ENCODE assay signal across 8 cellular contexts in genomic region chr17:17591408-17592265, GRCh38. TPM values are rescaled to one million over a fixed set of nuclear protein-coding genes. Genes with fewer than 3 reads are reported as not detected.
DNase-seq lines count a peak whose midpoint lies in the region; ATAC-seq and TF ChIP-seq lines count a peak whose summit lies in the region.

PEMT (minus strand) TSS chr17:17591708; CDS start chr17:17591626, 82 bp downstream.

- no peaks in the 10 kb centered on the region for H3K79me2 ChIP-seq in parathyroid adenoma

- WGBS in tibial nerve, 2 donors: 0 to 1% methylated on average over 37 to 59 of the region's 76 CpGs

- ATAC-seq in HG02763 (IDR thresholded peaks at IDR 0.05; ENCODE audit: unreplicated experiment): peak; percentile 94
- ATAC-seq in activated naive CD8-positive, alpha-beta T cell treated with anti-CD3 and anti-CD28 coated beads, Interleukin-2, amount 50 U/mL, for 24 hours: peak; percentile 97

- TF ChIP-seq EP300 in tibial nerve (IDR thresholded peaks at IDR 0.05): peak; percentile 80 to 90

- peaks cover 18% of the 10 kb centered on the region for H3K4me1 Mint-ChIP-seq in activated naive CD8-positive, alpha-beta T cell treated with anti-CD3 and anti-CD28 coated beads, Interleukin-2, amount 50 U/mL, for 24 hours

- H3K27me3 ChIP-seq in cardiac muscle cell (no peaks in the 10 kb centered on the region), parathyroid adenoma (ENCODE audit: control insufficient read depth, insufficient read depth, low read length) (no peaks in the 10 kb centered on the region), tibial nerve (no peaks in the 10 kb centered on the region)

- peak within 1 kb of the TSS; percentile 93 for H3K27ac ChIP-seq in cardiac muscle cell
- peak within 1 kb of the TSS; percentile 87 for H3K27ac ChIP-seq in parathyroid adenoma
- H3K27ac ChIP-seq in tibial nerve: peak within 1 kb of the TSS; percentile 73 to 88 (median 84)

- H3K36me3 ChIP-seq in cardiac muscle cell: no peaks in the 10 kb centered on the region
- no peaks in the 10 kb centered on the region for H3K36me3 ChIP-seq in parathyroid adenoma (ENCODE audit: control insufficient read depth, insufficient read depth, low read length)
- no peaks in the 10 kb centered on the region for H3K36me3 ChIP-seq in tibial nerve

- H3K9ac ChIP-seq in parathyroid adenoma: peak within 1 kb of the TSS; percentile 81

- H2AFZ ChIP-seq in parathyroid adenoma: peak within 1 kb of the TSS; percentile 94

- no peaks in the 10 kb centered on the region for H3K9me3 Mint-ChIP-seq in activated naive CD8-positive, alpha-beta T cell treated with anti-CD3 and anti-CD28 coated beads, Interleukin-2, amount 50 U/mL, for 24 hours

- H3K9me3 ChIP-seq in cardiac muscle cell (ENCODE audit: low read depth) (no peaks in the 10 kb centered on the region), parathyroid adenoma (ENCODE audit: control insufficient read depth, low read length) (no peaks in the 10 kb centered on the region), tibial nerve (no peaks in the 10 kb centered on the region)

- TF ChIP-seq CTCF in GM12865 (IDR thresholded peaks at IDR 0.05; ENCODE audit: insufficient read depth, low read depth, low read length, missing control alignments) (no peak), cardiac muscle cell (IDR thresholded peaks at IDR 0.05; ENCODE audit: low read depth, low read length) (no peak), parathyroid adenoma (IDR thresholded peaks at IDR 0.05) (no peak), tibial nerve (IDR thresholded peaks at IDR 0.05) (peak in 1 of 5 experiments; percentile 48)

- peak in 1 of 2 donors; percentile 63 for TF ChIP-seq POLR2A in tibial nerve (IDR thresholded peaks at IDR 0.05)

- H3K27ac Mint-ChIP-seq in activated naive CD8-positive, alpha-beta T cell treated with anti-CD3 and anti-CD28 coated beads, Interleukin-2, amount 50 U/mL, for 24 hours: peak within 1 kb of the TSS; percentile 94

- H3K4me3 ChIP-seq in GM12865 (ENCODE audit: low read depth, low read length) (peak within 1 kb of the TSS; percentile 87), cardiac muscle cell (peak within 1 kb of the TSS; percentile 75), parathyroid adenoma (ENCODE audit: low read depth, low read length) (peak within 1 kb of the TSS; percentile 72), tibial nerve (peak within 1 kb of the TSS; percentile 79 to 86 (median 80))

- no peaks in the 10 kb centered on the region for H3K27me3 Mint-ChIP-seq in activated naive CD8-positive, alpha-beta T cell treated with anti-CD3 and anti-CD28 coated beads, Interleukin-2, amount 50 U/mL, for 24 hours

- H3K4me2 ChIP-seq in parathyroid adenoma (ENCODE audit: low read length): peak within 1 kb of the TSS; percentile 96

- DNase-seq in GM12865 (ENCODE audit: low read depth): peak; percentile 99
- peak; percentile 86 for DNase-seq in NCI-H1417 treated with DMSO at 0.1 percent for 48 hours (lab: John Stamatoyannopoulos, UW)
- peak; percentile 99 for DNase-seq in SW480 (ENCODE audit: low spot score)
- peak; percentile 88 for DNase-seq in activated naive CD8-positive, alpha-beta T cell treated with anti-CD3 and anti-CD28 coated beads, Interleukin-2, amount 50 U/mL, for 24 hours
- DNase-seq in cardiac muscle cell (ENCODE audit: low read depth in 1 of 2, low spot score in 1 of 2): peak; percentile 99
- peak; percentile 93 to 96 for DNase-seq in tibial nerve (ENCODE audit: low spot score in 2 of 2)

- no peaks in the 10 kb centered on the region for H3K36me3 Mint-ChIP-seq in activated naive CD8-positive, alpha-beta T cell treated with anti-CD3 and anti-CD28 coated beads, Interleukin-2, amount 50 U/mL, for 24 hours (ENCODE audit: low read depth)

- H3K4me1 ChIP-seq in cardiac muscle cell (ENCODE audit: low read depth) (peaks cover 26% of the 10 kb centered on the region), parathyroid adenoma (peaks cover 8% of the 10 kb centered on the region), tibial nerve (peaks cover 0 to 57% (median 17%) of the 10 kb centered on the region in 4 donors)

- peak within 1 kb of the TSS; percentile 96 for H3K4me3 Mint-ChIP-seq in activated naive CD8-positive, alpha-beta T cell treated with anti-CD3 and anti-CD28 coated beads, Interleukin-2, amount 50 U/mL, for 24 hours

RNA-seq across cellular contexts. Expression of gene PEMT, which starts in this region (rescaled TPM):
- total RNA-seq in cardiac muscle cell: 126 and 196 TPM in 2 replicates
- 135 and 141 TPM in 2 replicates for polyA plus RNA-seq in cardiac muscle cell
- 10 to 100 TPM; 29.5 to 80.8 (median 58.8) TPM for total RNA-seq in tibial nerve

Comparison
In these comparisons a context has a peak if more than half of its experiments do, and no peak if none do; other contexts are left out.
1. Peak in every context shown above with its lines: DNase-seq, ATAC-seq, H3K4me3 ChIP-seq and H3K27ac ChIP-seq.